Comparison of ENCODE assay signal across 12 cellular contexts in the genomic region with DNA sequence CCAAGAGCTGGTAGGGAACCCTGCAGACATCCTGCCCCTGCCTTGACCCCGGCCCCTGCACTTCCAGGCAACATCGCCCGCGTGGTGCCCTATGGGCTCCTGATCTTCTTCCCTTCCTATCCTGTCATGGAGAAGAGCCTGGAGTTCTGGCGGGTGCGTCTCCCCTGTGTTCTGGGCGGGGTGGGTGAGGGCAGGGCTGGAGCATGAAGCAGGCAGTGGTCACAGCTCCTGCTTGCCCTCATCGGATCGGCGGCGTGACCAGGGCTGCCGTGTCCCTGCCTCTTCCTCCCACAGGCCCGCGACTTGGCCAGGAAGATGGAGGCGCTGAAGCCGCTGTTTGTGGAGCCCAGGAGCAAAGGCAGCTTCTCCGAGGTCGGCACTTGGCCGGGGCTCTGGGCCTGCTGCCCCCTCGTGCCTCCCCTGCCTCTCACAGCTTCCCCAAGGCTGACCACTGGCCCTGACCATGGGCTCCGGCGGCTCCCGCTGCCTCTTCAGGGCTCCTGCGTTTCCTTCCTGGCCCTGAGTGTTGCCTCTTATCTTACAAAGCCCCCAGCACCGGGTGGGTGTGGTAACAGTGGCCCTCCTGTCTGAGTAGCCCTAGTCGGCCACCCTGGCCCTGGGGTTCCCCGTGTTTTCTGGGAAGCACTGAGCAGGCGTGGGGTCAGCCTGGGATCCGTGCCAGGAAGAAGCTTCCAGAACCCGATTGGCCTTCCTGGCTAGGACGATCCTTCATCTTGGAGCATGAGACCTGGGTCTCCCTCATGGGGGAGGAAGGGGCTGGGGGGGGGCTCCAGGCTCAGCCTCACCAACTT. TPM values are rescaled to one million over a fixed set of nuclear protein-coding genes. Genes with fewer than 3 reads are reported as not detected.
A peak's percentile ranks its signal among the peaks of the same experiment; 100 is the strongest.
DNase-seq lines count a peak whose midpoint lies in the region; TF ChIP-seq lines count a peak whose summit lies in the region.
"Had no signal": no experiment of that assay in that cellular context is flagged by ENCODE, and none has a peak within 500 bp of the region (broad histone marks: within the 10 kb centered on the region; RNA-seq: fewer than 3 reads in every experiment).

No MANE protein-coding gene starts in this region.

- H3K9me3 Mint-ChIP-seq in HFFc6 (no peaks in the 10 kb centered on the region; the same call in 1 of the 2 replicates), MCF 10A (ENCODE audit: unreplicated experiment) (no peaks in the 10 kb centered on the region)

- H3K4me3 Mint-ChIP-seq in HFFc6 (no peak overlapping the region), MCF 10A (ENCODE audit: unreplicated experiment) (no peak overlapping the region)

- H3K27ac Mint-ChIP-seq in HFFc6 (peak overlapping the region; percentile 38), MCF 10A (ENCODE audit: low read depth, unreplicated experiment) (no peak overlapping the region)

- POLR2A ChIA-PET in MCF 10A (lab: Yijun Ruan, JAX), result interaction anchor here (0.7 to 2.0 kb wide), 4 partner anchors 10 to 868 kb away, joined by 3 to 14 read pairs (median 3); partner anchors contain the start of gene TPD52L2

- TF ChIP-seq CTCF in HFFc6 (IDR thresholded peaks at IDR 0.05) (no peak), dorsolateral prefrontal cortex (IDR thresholded peaks at IDR 0.05 in 54 of 56, conservative IDR thresholded peaks at IDR 0.05 in 2 of 56; ENCODE audit: low read depth in 1 of 56, partially characterized antibody in 56 of 56) (no peak), MCF 10A (IDR thresholded peaks at IDR 0.05; ENCODE audit: unreplicated experiment) (no peak)

- CTCF ChIA-PET in MCF 10A (lab: Yijun Ruan, JAX), result interaction anchor here (0.7 kb wide), 1 partner anchor 20 kb away, joined by 3 read pairs; no protein-coding TSS in a partner anchor

- no TSS peak for BruUV-seq in MCF 10A (replicated peaks; lab: Mats Ljungman, UMichigan)

- H3K27me3 Mint-ChIP-seq in HFFc6 (ENCODE audit: insufficient read depth), result peaks cover 19% of the 10 kb centered on the region
- no peaks in the 10 kb centered on the region for H3K27me3 Mint-ChIP-seq in MCF 10A (ENCODE audit: insufficient read depth, unreplicated experiment)

- peaks cover 10% of the 10 kb centered on the region for H3K36me3 Mint-ChIP-seq in HFFc6 (ENCODE audit: low read depth)
- H3K36me3 Mint-ChIP-seq in MCF 10A (ENCODE audit: insufficient read depth, unreplicated experiment), result peaks cover 36% of the 10 kb centered on the region

- peak overlapping the region in 40 of 59 donors; percentile 14 to 88 (median 71) for H3K27ac ChIP-seq in dorsolateral prefrontal cortex
- H3K27ac ChIP-seq: epithelial cell of prostate had no signal

- intact Hi-C loops in dorsolateral prefrontal cortex (cut with DNase I) (loop anchor here in 1 of 2 donors (10.0 kb wide), 1 partner anchor 356 kb away; the partner anchor contains the start of gene SOX18), posterior vena cava (cut with DNase I) (no loop called here), MCF 10A (cut with micrococcal nuclease) (no loop called here)

- no peak for TF ChIP-seq POLR2A in erythroblast (IDR thresholded peaks at IDR 0.05; ENCODE audit: low read length)

- no peak overlapping the region for H3K4me3 ChIP-seq in dorsolateral prefrontal cortex

- H3K4me1 Mint-ChIP-seq in HFFc6 (ENCODE audit: low read depth), result peaks cover 17% of the 10 kb centered on the region
- peaks cover 7% of the 10 kb centered on the region for H3K4me1 Mint-ChIP-seq in MCF 10A (ENCODE audit: insufficient read depth, unreplicated experiment)

- no peaks in the 10 kb centered on the region for H3K27me3 ChIP-seq in dorsolateral prefrontal cortex

- DNase-seq in HFFc6 (no peak), dorsolateral prefrontal cortex (no peak), posterior vena cava (ENCODE audit: low spot score) (peak; percentile 86), erythroblast (lab: John Stamatoyannopoulos, UW) (no peak), MCF 10A (ENCODE audit: unreplicated experiment) (no peak), activated T-cell treated with anti-CD3 and anti-CD28 coated beads for 4 hours (no peak)
- DNase-seq: activated CD4-positive, alpha-beta T cell treated with anti-CD3 and anti-CD28 coated beads for 48 hours; NCI-H2029 treated with DMSO at 0.1 percent for 48 hours; NK-92 treated with Interleukin-12 subunit alpha and Interleukin-12 subunit beta, amount 100 ng/mL, for 24 hours; small intestine had no signal

RNA-seq across cellular contexts. Expression of gene TNFRSF6B, which starts 8.0 kb away (rescaled TPM):
- 1 to 10 TPM in 3 of 6 experiments, under 1 TPM in 3; 0.33 to 1.8 (median 1.1) TPM for total RNA-seq in HFFc6 (2021; fragmentation: NEBNext Ultra II Directional; extraction: Animal tissue kit (Norgen Biotek cat#: 25700))
- total RNA-seq in dorsolateral prefrontal cortex, result 10 to 100 TPM in 54 of 120 experiments, 1 to 10 TPM in 59, under 1 TPM in 3, not detected in 4; 0.70 to 53.7 (median 9.1) TPM
- total RNA-seq in posterior vena cava, result 1 to 10 TPM; 5.4 to 7.0 TPM
- 12.3 and 24.4 TPM in 2 replicates for total RNA-seq in MCF 10A (2022)

RNA-seq across cellular contexts. Expression of gene ARFRP1, which starts 19.3 kb away (rescaled TPM):
- total RNA-seq in HFFc6 (2021; fragmentation: NEBNext Ultra II Directional; extraction: Animal tissue kit (Norgen Biotek cat#: 25700)), result 10 to 100 TPM; 35.1 to 44.2 (median 37.4) TPM
- total RNA-seq in dorsolateral prefrontal cortex, result 10 to 100 TPM; 37.8 to 65.5 (median 48.4) TPM
- 10 to 100 TPM; 35.7 to 38.1 TPM for total RNA-seq in posterior vena cava
- total RNA-seq in MCF 10A (2022), result 60.1 and 65.4 TPM in 2 replicates

RNA-seq across cellular contexts. Expression of gene ZGPAT, which starts 19.4 kb away (rescaled TPM):
- 10 to 100 TPM; 18.3 to 22.9 (median 19.6) TPM for total RNA-seq in HFFc6 (2021; fragmentation: NEBNext Ultra II Directional; extraction: Animal tissue kit (Norgen Biotek cat#: 25700))
- total RNA-seq in dorsolateral prefrontal cortex (10 to 100 TPM; 18.4 to 46.9 (median 28.4) TPM), posterior vena cava (10 to 100 TPM; 15.1 to 15.2 TPM), MCF 10A (2022) (19.5 and 22.2 TPM in 2 replicates)

RNA-seq across cellular contexts. Expression of gene RTEL1, which starts 30.3 kb away (rescaled TPM):
- total RNA-seq in HFFc6 (2021; fragmentation: NEBNext Ultra II Directional; extraction: Animal tissue kit (Norgen Biotek cat#: 25700)), result 10 to 100 TPM; 19.0 to 26.8 (median 22.7) TPM
- total RNA-seq in dorsolateral prefrontal cortex, result 10 to 100 TPM; 24.4 to 94.5 (median 44.5) TPM
- 10 to 100 TPM; 28.3 to 28.7 TPM for total RNA-seq in posterior vena cava
- 27.9 and 39.2 TPM in 2 replicates for total RNA-seq in MCF 10A (2022)

RNA-seq across cellular contexts. Expression of gene STMN3, which starts 35.2 kb away (rescaled TPM):
- total RNA-seq in HFFc6 (2021; fragmentation: NEBNext Ultra II Directional; extraction: Animal tissue kit (Norgen Biotek cat#: 25700)), result 1 to 10 TPM in 5 of 6 experiments, under 1 TPM in 1; 0.77 to 3.2 (median 1.5) TPM
- 100 to 1,000 TPM; 107 to 445 (median 317) TPM for total RNA-seq in dorsolateral prefrontal cortex
- total RNA-seq in posterior vena cava, result 10 to 100 TPM; 11.7 to 27.3 TPM
- total RNA-seq in MCF 10A (2022), result 1.7 and 5.3 TPM in 2 replicates
- total RNA-seq: bronchial epithelial cell had no signal
